Comparison of ENCODE assay signal across 1 cellular context in the genomic region with DNA sequence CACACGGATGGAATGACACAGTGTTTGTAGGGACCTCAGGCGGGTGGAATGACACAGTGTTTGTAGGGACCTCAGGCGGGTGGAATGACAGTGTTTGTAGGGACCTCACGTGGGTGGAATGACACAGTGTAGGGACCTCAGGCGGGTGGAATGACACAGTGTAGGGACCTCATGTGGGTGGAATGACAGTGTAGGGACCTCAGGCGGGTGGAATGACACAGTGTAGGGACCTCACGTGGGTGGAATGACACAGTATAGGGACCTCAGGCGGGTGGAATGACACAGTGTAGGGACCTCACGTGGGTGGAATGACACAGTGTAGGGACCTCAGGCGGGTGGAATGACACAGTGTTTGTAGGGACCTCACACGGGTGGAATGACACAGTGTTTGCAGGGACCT.
A peak's percentile ranks its signal among the peaks of the same experiment; 100 is the strongest.
TF ChIP-seq lines count a peak whose summit lies in the region.

No MANE protein-coding gene starts in this region.

TF ChIP-seq in K562, 482 proteins besides CTCF, POLR2A, EP300 and RAD21:
- TF ChIP-seq ZBTB11 (CRISPR knock-in tag; IDR thresholded peaks at IDR 0.05) = 0 out of 6 replicates have a peak, but pooled peaks of 1 of the 3 experiments have one; percentile 20
